Comparison of ENCODE assay signal across 8 cellular contexts in genomic region chr3:196082471-196082971, GRCh38. TPM values are rescaled to one million over a fixed set of nuclear protein-coding genes. Genes with fewer than 3 reads are reported as not detected.
DNase-seq lines count a peak whose midpoint lies in the region; ATAC-seq and TF ChIP-seq lines count a peak whose summit lies in the region.

No MANE protein-coding gene starts in this region.

- no peak for TF ChIP-seq CTCF in cardiac fibroblast (IDR thresholded peaks at IDR 0.05; ENCODE audit: low read depth, low read length)

- peak overlapping the region; percentile 92 for H3K9ac ChIP-seq in mucosa of stomach (ENCODE audit: low read length)

- H3K9me3 ChIP-seq in mucosa of stomach (ENCODE audit: control insufficient read depth, low read length): no peaks in the 10 kb centered on the region

- ATAC-seq in HG02623 (IDR thresholded peaks at IDR 0.05; ENCODE audit: unreplicated experiment) (no peak), HG03159 (IDR thresholded peaks at IDR 0.05; ENCODE audit: unreplicated experiment) (no peak)

- DNase-seq in D341Med (ENCODE audit: low spot score) (peak; percentile 25), cardiac fibroblast (ENCODE audit: low read depth in 2 of 2) (no peak), medulla oblongata (ENCODE audit: extremely low spot score) (no peak), KG1 (lab: John Stamatoyannopoulos, UW) (no peak)
- no peak for DNase-seq in Jurkat, Clone E6-1 (ENCODE audit: low read depth, low spot score)

- no peaks in the 10 kb centered on the region for H3K27me3 ChIP-seq in mucosa of stomach (ENCODE audit: control insufficient read depth, insufficient read depth, low read length)

- H3K36me3 ChIP-seq in mucosa of stomach (ENCODE audit: control insufficient read depth, insufficient read depth, low read length): no peaks in the 10 kb centered on the region

- peaks cover 7% of the 10 kb centered on the region for H3K4me1 ChIP-seq in mucosa of stomach (ENCODE audit: control insufficient read depth, insufficient read depth, low read length)

- H3K4me3 ChIP-seq in Jurkat, Clone E6-1 (ENCODE audit: low read length): peak overlapping the region; percentile 95
- H3K4me3 ChIP-seq in cardiac fibroblast (replicated peaks in 1 of 2; ENCODE audit: low read depth in 2 of 2, low read length in 2 of 2) (peak overlapping the region; percentile 92 to 97), mucosa of stomach (ENCODE audit: low read length) (peak overlapping the region; percentile 78)

RNA-seq across cellular contexts. Expression of gene TFRC, which starts 0.6 kb away (rescaled TPM):
- 95.7 TPM for polyA plus RNA-seq in Jurkat, Clone E6-1 (2012; ENCODE audit: insufficient read depth, insufficient read length)
